17 cellular contexts compared by ENCODE assay signal in the genomic region with DNA sequence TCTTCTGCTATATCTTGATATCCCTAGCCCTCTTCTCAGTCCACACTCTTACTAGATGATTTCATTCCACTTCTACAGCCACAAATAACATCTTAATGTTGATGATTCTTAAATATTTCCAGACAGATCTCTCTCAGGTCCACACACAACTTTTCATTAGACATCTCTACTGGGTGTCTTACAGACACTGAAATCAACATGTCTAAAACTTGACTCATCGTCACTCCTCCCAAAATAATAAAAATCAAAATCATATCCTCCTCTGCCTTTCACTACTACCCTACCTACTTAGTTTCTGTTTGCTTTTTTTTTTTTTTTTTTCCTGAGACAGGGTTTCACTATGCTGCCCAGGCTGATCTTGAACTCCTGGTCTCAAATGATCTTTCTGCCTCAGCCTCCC. TPM values are rescaled to one million over a fixed set of nuclear protein-coding genes. Genes with fewer than 3 reads are reported as not detected.
DNase-seq lines count a peak whose midpoint lies in the region; ATAC-seq, FAIRE-seq and TF ChIP-seq lines count a peak whose summit lies in the region.
"Had no signal": no experiment of that assay in that cellular context is flagged by ENCODE, and none has a peak within 500 bp of the region (broad histone marks: within the 10 kb centered on the region; RNA-seq: fewer than 3 reads in every experiment).

No MANE protein-coding gene starts in this region.

- no peak overlapping the region for H3K4me2 ChIP-seq in K562 (ENCODE audit: insufficient read depth, low read length)

- POLR2A ChIA-PET in K562 (lab: Yijun Ruan, JAX): interaction anchor here (1.4 to 3.3 kb wide), 2 partner anchors 10 to 12 kb away, joined by 6 to 10 read pairs; no protein-coding TSS in a partner anchor
- POLR2A ChIA-PET in WTC11 (lab: Charles Lee): interaction anchor here (0.5 to 0.6 kb wide), 2 partner anchors 91 to 645 kb away, joined by 4 to 5 read pairs; no protein-coding TSS in a partner anchor
- POLR2A ChIA-PET in A673 (lab: Charles Lee; ENCODE audit: low non-redundant PET): interaction anchor here (0.7 kb wide), 1 partner anchor 404 kb away, joined by 6 read pairs; no protein-coding TSS in a partner anchor

- DNase-seq in AG10803 (ENCODE audit: low read depth): peak; percentile 66
- peak; percentile 61 for DNase-seq in HT1080 (ENCODE audit: low read depth)
- DNase-seq in K562 (ENCODE audit: extremely low read depth in 1 of 4, low spot score in 3 of 4): no peak
- DNase-seq in kidney glomerular epithelial cell (lab: John Stamatoyannopoulos, UW): peak; percentile 24
- DNase-seq in WTC11 (ENCODE audit: low spot score): no peak
- DNase-seq in UCSD-AML1 (lab: John Stamatoyannopoulos, UW; ENCODE audit: unreplicated experiment): no peak
- no peak for DNase-seq in amniotic stem cell (lab: John Stamatoyannopoulos, UW)
- no peak for DNase-seq in A673 (ENCODE audit: low spot score)
- DNase-seq: activated effector memory CD4-positive, alpha-beta T cell treated with anti-CD3 and anti-CD28 coated beads, Interleukin-2, amount 50 U/mL, for 16 hours; CD4-positive, alpha-beta memory T cell; effector memory CD8-positive, alpha-beta T cell; heart left ventricle; left cardiac atrium; NCI-H1092; SHP77 treated with DMSO at 0.1 percent for 48 hours; tibial artery had no signal

- TF ChIP-seq RAD21 in K562 (CRISPR knock-in tag; conservative IDR thresholded peaks at IDR 0.05 in 1 of 2, IDR thresholded peaks at IDR 0.05 in 1 of 2): no peak

- H3K36me3 ChIP-seq in K562 (ENCODE audit: control insufficient read depth, insufficient read depth, low read length) (peaks cover 91% of the 10 kb centered on the region), A673 (ENCODE audit: insufficient read depth, low read length, poor library complexity, severe bottlenecking) (peaks cover 71% of the 10 kb centered on the region)

- H3K27me3 ChIP-seq in K562 (ENCODE audit: control insufficient read depth in 2 of 2, insufficient read depth in 2 of 2, low read length in 2 of 2) (no peaks in the 10 kb centered on the region), A673 (replicated peaks; ENCODE audit: insufficient read depth, low read depth, low read length, poor library complexity) (no peaks in the 10 kb centered on the region)
- H3K27me3 ChIP-seq: heart left ventricle, tibial artery had no signal

- no peak overlapping the region for H3K9ac ChIP-seq in K562 (ENCODE audit: insufficient read depth in 1 of 2, low read depth in 2 of 2, low read length in 2 of 2)

- no peaks in the 10 kb centered on the region for H3K9me3 Mint-ChIP-seq in WTC11
- H3K9me3 Mint-ChIP-seq: CD4-positive, alpha-beta memory T cell; effector memory CD8-positive, alpha-beta T cell had no signal

- H3K4me1 Mint-ChIP-seq in WTC11: no peaks in the 10 kb centered on the region

- FAIRE-seq in K562 (lab: Jason Lieb, UNC): peak; percentile 23

- H2AFZ ChIP-seq in K562 (ENCODE audit: low read depth, low read length): no peak overlapping the region

- H3K27ac Mint-ChIP-seq in WTC11: no peak overlapping the region
- H3K27ac Mint-ChIP-seq: CD4-positive, alpha-beta memory T cell; effector memory CD8-positive, alpha-beta T cell; progenitor cell of endocrine pancreas had no signal

- no peaks in the 10 kb centered on the region for H3K9me1 ChIP-seq in K562 (ENCODE audit: control insufficient read depth, insufficient read depth, low read length)

- TF ChIP-seq POLR2A in K562 (conservative IDR thresholded peaks at IDR 0.05): no peak

- H3K4me3 Mint-ChIP-seq in WTC11: no peak overlapping the region
- H3K4me3 Mint-ChIP-seq: CD4-positive, alpha-beta memory T cell; effector memory CD8-positive, alpha-beta T cell had no signal

- 0 out of 2 replicates have a peak, but pooled peaks cover 4% of the 10 kb centered on the region for H4K20me1 ChIP-seq in K562 (replicated peaks; ENCODE audit: control insufficient read depth, insufficient read depth, low read length)

- H3K4me3 ChIP-seq in AG10803 (ENCODE audit: low read length) (no peak overlapping the region), K562 (no peak overlapping the region), A673 (ENCODE audit: low read depth, low read length, poor library complexity, severe bottlenecking) (no peak overlapping the region)
- H3K4me3 ChIP-seq: tibial artery had no signal

- WGBS in K562 (ENCODE audit: insufficient coverage, low coverage, missing lambda C conversion rate): 100% methylated on average over 1 of the region's 1 CpG

- H3K27ac ChIP-seq in K562 (ENCODE audit: extremely low read depth, low read depth, low read length) (no peak overlapping the region), A673 (ENCODE audit: low read depth, low read length, poor library complexity, severe bottlenecking) (no peak overlapping the region)
- H3K27ac ChIP-seq: tibial artery had no signal

- peaks cover 43% of the 10 kb centered on the region for H3K36me3 Mint-ChIP-seq in WTC11

- no TSS peak for BruUV-seq in K562 (replicated peaks; lab: Mats Ljungman, UMichigan)
- no TSS peak for BruUV-seq in A673 (replicated peaks; lab: Mats Ljungman, UMichigan)

- no peaks in the 10 kb centered on the region for H3K27me3 Mint-ChIP-seq in WTC11 (ENCODE audit: low read depth)
- H3K27me3 Mint-ChIP-seq: CD4-positive, alpha-beta memory T cell; effector memory CD8-positive, alpha-beta T cell; progenitor cell of endocrine pancreas had no signal

- H3K79me2 ChIP-seq in K562 (ENCODE audit: control insufficient read depth, insufficient read depth, low read length): peaks cover 8% of the 10 kb centered on the region; the same call in 2 of the 3 replicates

- H3K9me3 ChIP-seq in K562 (replicated peaks; ENCODE audit: control insufficient read depth, insufficient read depth, low read depth, low read length) (no peaks in the 10 kb centered on the region), A673 (ENCODE audit: low read depth, low read length, poor library complexity, severe bottlenecking) (no peaks in the 10 kb centered on the region)
- H3K9me3 ChIP-seq: heart left ventricle, tibial artery had no signal

- peak; percentile 33 for ATAC-seq in K562
- no peak for ATAC-seq in WTC11
- ATAC-seq: effector memory CD8-positive, alpha-beta T cell had no signal

- intact Hi-C loops in K562 (cut with micrococcal nuclease) (no loop called here), A673 (cut with micrococcal nuclease; ENCODE audit: unreplicated experiment) (no loop called here)

- TF ChIP-seq CTCF in AG10803 (conservative IDR thresholded peaks at IDR 0.05; ENCODE audit: low read length): no peak
- no peak for TF ChIP-seq CTCF in K562 (IDR thresholded peaks at IDR 0.05 in 2 of 3, conservative IDR thresholded peaks at IDR 0.05 in 1 of 3; ENCODE audit: insufficient read depth in 2 of 3, low read depth in 1 of 3, low read length in 3 of 3)
- TF ChIP-seq CTCF in WTC11 (IDR thresholded peaks at IDR 0.05): no peak
- TF ChIP-seq CTCF in A673 (conservative IDR thresholded peaks at IDR 0.05; ENCODE audit: low read depth, low read length): no peak

- H3K4me1 ChIP-seq in K562 (replicated peaks in 1 of 2; ENCODE audit: control insufficient read depth in 2 of 2, insufficient read depth in 2 of 2, low read length in 2 of 2) (no peaks in the 10 kb centered on the region), A673 (ENCODE audit: insufficient read depth, low read length, poor library complexity, severe bottlenecking) (no peaks in the 10 kb centered on the region)

- CTCF ChIA-PET in K562 (lab: Yijun Ruan, JAX; ENCODE audit: low intra/inter-chr PET ratio) (no interaction called here), WTC11 (lab: Charles Lee) (interaction anchor here (1.2 kb wide), 1 partner anchor 136 kb away, joined by 4 read pairs; no protein-coding TSS in a partner anchor), A673 (lab: Charles Lee) (no interaction called here)

- no peak for TF ChIP-seq EP300 in K562 (IDR thresholded peaks at IDR 0.05; ENCODE audit: low read length)

- in situ Hi-C loops in K562 (cut with MboI): no loop called here

RNA-seq across cellular contexts. Expression of a gene that starts 11.8 kb away (rescaled TPM):
- total RNA-seq in HT1080 (2014; rRNA removed; shearing (Covaris generic)): 30.9 and 45.4 TPM in 2 replicates
- polyA plus RNA-seq in HT1080 (2015; cell fraction: cytosol; rRNA removed): 21.3 and 27.0 TPM in 2 replicates
- 20.4 and 25.3 TPM in 2 replicates for polyA plus RNA-seq in HT1080 (2015; cell fraction: nucleus; rRNA removed)
- 29.8 and 47.7 TPM in 2 replicates for total RNA-seq in K562 (2011; cell fraction: chromatin; rRNA removed; ENCODE audit: low replicate concordance)
- 20.5 and 21.7 TPM in 2 replicates for total RNA-seq in K562 (2011; cell fraction: nucleolus; rRNA removed)
- 23.1 and 23.5 TPM in 2 replicates for total RNA-seq in K562 (2011; cell fraction: nucleoplasm; rRNA removed)
- total RNA-seq in K562 (2014; rRNA removed) (14.8 and 17.2 TPM in 2 replicates), K562 (2014; rRNA removed; fragmentation: Illumina TruSeq; extraction: Trizol) (20.0 and 21.2 TPM in 2 replicates), K562 (2015; rRNA removed; fragmentation: Illumina TruSeq; extraction: Trizol) (21.6 and 23.2 TPM in 2 replicates), K562 (2021) (23.6 and 26.0 TPM in 2 replicates), WTC11 (2021) (18.2 to 21.4 TPM (median 20.5 TPM) in 3 replicates), A673 (2021) (27.9 and 31.5 TPM in 2 replicates)
- polyA plus RNA-seq in K562 (2011; rRNA removed) (19.1 and 20.4 TPM in 2 replicates), K562 (2014; fragmentation: Illumina TruSeq; extraction: Trizol) (21.6 and 24.5 TPM in 2 replicates), K562 (2014; fragmentation: Nextera tagmentation; extraction: Ambion mirVana) (1 to 10 TPM; 5.9 to 6.6 TPM), K562 (2014; rRNA removed) (13.6 and 14.5 TPM in 2 replicates)
- 14.0 and 16.8 TPM in 2 replicates for polyA plus RNA-seq in K562 (2011; cell fraction: cytosol; rRNA removed)
- polyA plus RNA-seq in K562 (2011; cell fraction: nucleus; rRNA removed): 19.8 and 21.1 TPM in 2 replicates
- 14.9 and 15.3 TPM in 2 replicates for polyA plus RNA-seq in K562 (2012)
- 24.0 and 24.8 TPM in 2 replicates for polyA minus RNA-seq in K562 (2011; rRNA and poly(A)+ RNA removed)
- polyA minus RNA-seq in K562 (2011; cell fraction: cytosol; rRNA and poly(A)+ RNA removed): 14.0 and 17.9 TPM in 2 replicates
- polyA minus RNA-seq in K562 (2011; cell fraction: nucleus; rRNA and poly(A)+ RNA removed): 18.7 and 31.2 TPM in 2 replicates

RNA-seq across cellular contexts. Expression of a gene that starts 25.4 kb away (rescaled TPM):
- not detected in 2 replicates for total RNA-seq in HT1080 (2014; rRNA removed; shearing (Covaris generic))
- polyA plus RNA-seq in HT1080 (2015; cell fraction: cytosol; rRNA removed): not detected in 2 replicates
- not detected in 2 replicates for polyA plus RNA-seq in HT1080 (2015; cell fraction: nucleus; rRNA removed)
- total RNA-seq in K562 (2011; cell fraction: chromatin; rRNA removed; ENCODE audit: low replicate concordance): not detected in 2 replicates
- total RNA-seq in K562 (2011; cell fraction: nucleolus; rRNA removed): not detected in 2 replicates
- not detected in 2 replicates for total RNA-seq in K562 (2011; cell fraction: nucleoplasm; rRNA removed)
- total RNA-seq in K562 (2014; rRNA removed) (not detected in 2 replicates), K562 (2014; rRNA removed; fragmentation: Illumina TruSeq; extraction: Trizol) (not detected in 2 replicates), K562 (2015; rRNA removed; fragmentation: Illumina TruSeq; extraction: Trizol) (not detected in 2 replicates), K562 (2021) (not detected in 2 replicates), WTC11 (2021) (not detected in 3 replicates), A673 (2021) (not detected in 2 replicates)
- polyA plus RNA-seq in K562 (2011; rRNA removed) (not detected in 2 replicates), K562 (2014; fragmentation: Illumina TruSeq; extraction: Trizol) (not detected in 2 replicates), K562 (2014; fragmentation: Nextera tagmentation; extraction: Ambion mirVana) (not detected), K562 (2014; rRNA removed) (not detected in 2 replicates)
- not detected in 2 replicates for polyA plus RNA-seq in K562 (2011; cell fraction: cytosol; rRNA removed)
- polyA plus RNA-seq in K562 (2011; cell fraction: nucleus; rRNA removed): not detected in 2 replicates
- polyA plus RNA-seq in K562 (2012): not detected in 2 replicates
- not detected in 2 replicates for polyA minus RNA-seq in K562 (2011; rRNA and poly(A)+ RNA removed)
- not detected in 2 replicates for polyA minus RNA-seq in K562 (2011; cell fraction: cytosol; rRNA and poly(A)+ RNA removed)
- polyA minus RNA-seq in K562 (2011; cell fraction: nucleus; rRNA and poly(A)+ RNA removed): not detected in 2 replicates
- total RNA-seq: CD4-positive, alpha-beta memory T cell; heart left ventricle; progenitor cell of endocrine pancreas had no signal
- polyA plus RNA-seq: CD4-positive, alpha-beta memory T cell; heart left ventricle had no signal

Comparison
In these comparisons a context has a peak if more than half of its experiments do, and no peak if none do; other contexts are left out.
1. DNase-seq: peak in AG10803 (single experiment), HT1080 (single experiment) and kidney glomerular epithelial cell (single experiment); none in K562 (0 of 4), WTC11 (single experiment), UCSD-AML1 (single experiment), amniotic stem cell (single experiment) and A673 (single experiment).